28 cellular contexts compared by ENCODE assay signal in genomic region chr12:84789184-84789583, GRCh38.
"Had no signal": no experiment of that assay in that cellular context is flagged by ENCODE, and none has a peak within 500 bp of the region (broad histone marks: within the 10 kb centered on the region; RNA-seq: fewer than 3 reads in every experiment).

No MANE protein-coding gene starts in this region.

- H3K9me3 Mint-ChIP-seq: naive B cell, neural crest cell had no signal

- H3K27me3 ChIP-seq: foreskin keratinocyte, gastroesophageal sphincter, heart left ventricle, hepatocyte, left lung, neutrophil, stomach, thyroid gland, vagina had no signal

- H3K4me2 ChIP-seq: hepatocyte had no signal

- H2AFZ ChIP-seq: hepatocyte had no signal

- H3K27ac Mint-ChIP-seq: mesothelial cell of epicardium; naive B cell; natural killer cell treated with Interleukin-12 subunit alpha and Interleukin-12 subunit beta and Interleukin-15 and Interleukin-18, amount 100 ng/mL, for 72 hours; progenitor cell of endocrine pancreas; stimulated activated effector memory CD8-positive, alpha-beta T cell treated with anti-CD3 and anti-CD28 coated beads, Interleukin-12 subunit alpha, Interleukin-12 subunit beta, amount 100 ng/mL, for 72 hours had no signal

- H3K27me3 Mint-ChIP-seq: naive B cell; natural killer cell treated with Interleukin-12 subunit alpha and Interleukin-12 subunit beta and Interleukin-15 and Interleukin-18, amount 100 ng/mL, for 72 hours; progenitor cell of endocrine pancreas had no signal

- H3K9me3 ChIP-seq: gastroesophageal sphincter, heart left ventricle, left lung, mucosa of descending colon, neutrophil, pancreas, stomach, thyroid gland, vagina had no signal

- H3K4me1 ChIP-seq: gastroesophageal sphincter, heart left ventricle, left lung, pancreas, stomach, thyroid gland, vagina had no signal

- H3K4me3 ChIP-seq: dorsolateral prefrontal cortex, gastroesophageal sphincter, heart left ventricle, hepatocyte, left lung, mucosa of descending colon, pancreas, stomach, thyroid gland, vagina had no signal

- H3K4me3 Mint-ChIP-seq: mesothelial cell of epicardium; naive B cell; natural killer cell treated with Interleukin-12 subunit alpha and Interleukin-12 subunit beta and Interleukin-15 and Interleukin-18, amount 100 ng/mL, for 72 hours; neural crest cell; stimulated activated effector memory CD8-positive, alpha-beta T cell treated with anti-CD3 and anti-CD28 coated beads, Interleukin-12 subunit alpha, Interleukin-12 subunit beta, amount 100 ng/mL, for 72 hours had no signal

- H3K36me3 ChIP-seq: gastroesophageal sphincter, heart left ventricle, left lung, neutrophil, pancreas, stomach, thyroid gland, vagina had no signal

- H3K79me2 ChIP-seq: hepatocyte had no signal

- H3K27ac ChIP-seq: dorsolateral prefrontal cortex, epithelial cell of prostate, foreskin keratinocyte, gastroesophageal sphincter, heart left ventricle, hepatocyte, left lung, neutrophil, pancreas, stomach, thyroid gland, vagina had no signal

- H3K4me1 Mint-ChIP-seq: naive B cell; neural crest cell; stimulated activated effector memory CD8-positive, alpha-beta T cell treated with anti-CD3 and anti-CD28 coated beads, Interleukin-12 subunit alpha, Interleukin-12 subunit beta, amount 100 ng/mL, for 72 hours had no signal

- H3K36me3 Mint-ChIP-seq: mesothelial cell of epicardium; naive B cell; natural killer cell treated with Interleukin-12 subunit alpha and Interleukin-12 subunit beta and Interleukin-15 and Interleukin-18, amount 100 ng/mL, for 72 hours; stimulated activated effector memory CD8-positive, alpha-beta T cell treated with anti-CD3 and anti-CD28 coated beads, Interleukin-12 subunit alpha, Interleukin-12 subunit beta, amount 100 ng/mL, for 72 hours had no signal

- DNase-seq: dorsolateral prefrontal cortex; effector CD4-positive, alpha-beta T cell; foreskin keratinocyte; heart left ventricle; left cardiac atrium; left lung; mesenchymal stem cell; mucosa of descending colon; naive B cell; pancreas; stimulated activated CD4-positive, alpha-beta T cell treated with anti-CD3 and anti-CD28 coated beads, Interleukin-2, amount 100 ng/mL, for 24 hours; stimulated activated CD4-positive, alpha-beta T cell treated with anti-CD3 and anti-CD28 coated beads, Interleukin-4, amount 100 ng/mL, for 24 hours; stimulated activated naive CD4-positive, alpha-beta T cell treated with Interleukin-2 at 50 U/mL for 16 hours; stomach; thyroid gland; trophoblast cell had no signal

- ATAC-seq: esophagus mucosa; foreskin keratinocyte; gastroesophageal sphincter; heart left ventricle; left cardiac atrium; left lung; mucosa of descending colon; natural killer cell treated with Interleukin-12 subunit alpha and Interleukin-12 subunit beta and Interleukin-15 and Interleukin-18, amount 100 ng/mL, for 72 hours; pancreas; sciatic nerve; stimulated activated effector memory CD8-positive, alpha-beta T cell treated with anti-CD3 and anti-CD28 coated beads, Interleukin-12 subunit alpha, Interleukin-12 subunit beta, amount 100 ng/mL, for 72 hours had no signal
